8 cellular contexts compared by ENCODE assay signal in genomic region chr11:45339754-45340519, GRCh38. TPM values are rescaled to one million over a fixed set of nuclear protein-coding genes. Genes with fewer than 3 reads are reported as not detected.
DNase-seq lines count a peak whose midpoint lies in the region; ATAC-seq and TF ChIP-seq lines count a peak whose summit lies in the region.

No MANE protein-coding gene starts in this region.

- ATAC-seq in GM21381 (IDR thresholded peaks at IDR 0.05; ENCODE audit: unreplicated experiment) = peak; percentile 98

- peak overlapping the region; percentile 48 for H3K9ac ChIP-seq in endocrine pancreas (ENCODE audit: control insufficient read depth, insufficient read depth, low read length)

- intact Hi-C loops in Calu3 (cut with micrococcal nuclease; ENCODE audit: unreplicated experiment) = loop anchor here (1.0 to 10.0 kb wide), 3 partner anchors 315 to 431 kb away; no protein-coding TSS in a partner anchor

- DNase-seq in Calu3 (peak; percentile 97), HS-5 (ENCODE audit: low read depth) (peak; percentile 64), NOMO-1 treated with DMSO at 0.1 percent for 48 hours (lab: John Stamatoyannopoulos, UW; ENCODE audit: unreplicated experiment) (peak; percentile 96), mesothelial cell of epicardium (ENCODE audit: low spot score in 2 of 2, unreplicated experiment in 2 of 2) (peak; percentile 87 to 98)
- peak; percentile 77 to 95 (median 88) for DNase-seq in activated CD8-positive, alpha-beta memory T cell treated with anti-CD3 and anti-CD28 coated beads for 48 hours (ENCODE audit: low read depth in 2 of 3, low spot score in 2 of 3)
- peak; percentile 81 to 82 for DNase-seq in stimulated activated CD8-positive, alpha-beta memory T cell treated with anti-CD3 and anti-CD28 coated beads, Interleukin-15, amount 100 ng/mL, for 48 hours (ENCODE audit: low read depth in 2 of 2)

- H3K36me3 ChIP-seq in endocrine pancreas (ENCODE audit: control insufficient read depth, insufficient read depth, low read length) = no peaks in the 10 kb centered on the region

- H3K4me1 ChIP-seq in endocrine pancreas (ENCODE audit: control insufficient read depth, insufficient read depth, low read length) = no peaks in the 10 kb centered on the region

- peaks cover 13% of the 10 kb centered on the region for H3K4me1 Mint-ChIP-seq in Calu3 (ENCODE audit: low read depth, unreplicated experiment)
- H3K4me1 Mint-ChIP-seq in mesothelial cell of epicardium = peaks cover 17% of the 10 kb centered on the region

- CTCF ChIA-PET in Calu3 (lab: Charles Lee) = interaction anchor here (0.6 to 1.7 kb wide), 3 partner anchors 9 to 432 kb away, joined by 4 to 14 read pairs (median 4); no protein-coding TSS in a partner anchor

- H3K4me3 ChIP-seq in endocrine pancreas (ENCODE audit: control insufficient read depth, insufficient read depth, low read length) = peak overlapping the region; percentile 57

- peak; percentile 94 for TF ChIP-seq CTCF in Calu3 (IDR thresholded peaks at IDR 0.05; ENCODE audit: unreplicated experiment)
- TF ChIP-seq CTCF in mesothelial cell of epicardium (IDR thresholded peaks at IDR 0.05; ENCODE audit: unreplicated experiment) = peak; percentile 96

- H3K27ac Mint-ChIP-seq in Calu3 (ENCODE audit: unreplicated experiment) (no peak overlapping the region), mesothelial cell of epicardium (no peak overlapping the region)

- H3K4me3 Mint-ChIP-seq in Calu3 (ENCODE audit: low read depth, unreplicated experiment) (peak overlapping the region; percentile 5), mesothelial cell of epicardium (peak overlapping the region; percentile 62)

- H3K27me3 ChIP-seq in endocrine pancreas (ENCODE audit: control insufficient read depth, insufficient read depth, low read length) = no peaks in the 10 kb centered on the region

- H3K36me3 Mint-ChIP-seq in Calu3 (ENCODE audit: insufficient read depth, unreplicated experiment) (peaks cover 4% of the 10 kb centered on the region), mesothelial cell of epicardium (no peaks in the 10 kb centered on the region)

- H3K9me3 Mint-ChIP-seq in Calu3 (ENCODE audit: low read depth, unreplicated experiment) (no peaks in the 10 kb centered on the region), mesothelial cell of epicardium (no peaks in the 10 kb centered on the region)

- H3K27me3 Mint-ChIP-seq in Calu3 (ENCODE audit: unreplicated experiment) (peaks cover 86% of the 10 kb centered on the region), mesothelial cell of epicardium (ENCODE audit: low read depth) (peaks cover 2% of the 10 kb centered on the region)

- H3K9me3 ChIP-seq in endocrine pancreas (ENCODE audit: control insufficient read depth, low read length) = no peaks in the 10 kb centered on the region

- BruUV-seq in Calu3 (replicated peaks; lab: Mats Ljungman, UMichigan) = no TSS peak

RNA-seq across cellular contexts. Expression of gene SYT13, which starts 53.8 kb away (rescaled TPM):
- total RNA-seq in Calu3 (2022) (31.1 and 36.8 TPM in 2 replicates), mesothelial cell of epicardium (6.8 to 9.0 TPM (median 8.1 TPM) in 3 replicates)

Comparison
In these comparisons a context has a peak if more than half of its experiments do, and no peak if none do; other contexts are left out.
1. Peak in every context shown above with its lines: DNase-seq, ATAC-seq and H3K4me3 ChIP-seq.